Comparison of ENCODE assay signal across 8 cellular contexts in genomic region chr17:48647103-48647963, GRCh38. TPM values are rescaled to one million over a fixed set of nuclear protein-coding genes. Genes with fewer than 3 reads are reported as not detected.
DNase-seq lines count a peak whose midpoint lies in the region; ATAC-seq and TF ChIP-seq lines count a peak whose summit lies in the region.

No MANE protein-coding gene starts in this region.

- H3K4me3 Mint-ChIP-seq in brain, result peak overlapping the region in 4 of 5 experiments; percentile 61 to 78 (median 69)

- no peak for TF ChIP-seq CTCF in brain (conservative IDR thresholded peaks at IDR 0.05)

- no peaks in the 10 kb centered on the region for H3K36me3 ChIP-seq in muscle layer of duodenum (ENCODE audit: control insufficient read depth in 1 of 2, insufficient read depth in 2 of 2, low read length in 2 of 2)

- H3K9me3 ChIP-seq in muscle layer of duodenum (ENCODE audit: control insufficient read depth in 1 of 2, low read length in 2 of 2), result peaks cover 0 to 3% of the 10 kb centered on the region in 2 donors

- peaks cover 58% of the 10 kb centered on the region for H3K27me3 ChIP-seq in muscle layer of duodenum (ENCODE audit: low read depth, low read length)

- H3K27me3 Mint-ChIP-seq in brain, result peaks cover 55% of the 10 kb centered on the region

- peak overlapping the region; percentile 53 to 73 for H3K4me3 ChIP-seq in muscle layer of duodenum (ENCODE audit: low read depth in 1 of 2, low read length in 2 of 2)

- H3K36me3 Mint-ChIP-seq in brain, result no peaks in the 10 kb centered on the region

- no peak overlapping the region for H3K27ac Mint-ChIP-seq in brain

- H3K4me1 Mint-ChIP-seq in brain, result no peaks in the 10 kb centered on the region

- H3K9me3 Mint-ChIP-seq in brain, result peaks cover 0 to 10% (median 2%) of the 10 kb centered on the region in 5 experiments

- H3K4me1 ChIP-seq in muscle layer of duodenum (ENCODE audit: control insufficient read depth in 1 of 2, insufficient read depth in 2 of 2, low read length in 2 of 2), result peaks cover 0 to 20% of the 10 kb centered on the region in 2 donors

- no peak overlapping the region for H3K27ac ChIP-seq in muscle layer of duodenum (ENCODE audit: low read length)

- ATAC-seq in HG03135 (IDR thresholded peaks at IDR 0.05; ENCODE audit: unreplicated experiment) (no peak), GM18517 (IDR thresholded peaks at IDR 0.05; ENCODE audit: unreplicated experiment) (no peak)

- DNase-seq in CD1c-positive myeloid dendritic cell (ENCODE audit: extremely low spot score) (peak; percentile 11), HT-29 (ENCODE audit: low spot score) (peak; percentile 71), H4 (ENCODE audit: low spot score) (no peak), NAMALWA (ENCODE audit: low spot score) (no peak)

RNA-seq across cellular contexts. Expression of gene HOXB9, which starts 21.2 kb away (rescaled TPM):
- 177 and 188 TPM in 2 replicates for total RNA-seq in HT-29 (2014; rRNA removed; shearing (Covaris generic))
- polyA plus RNA-seq in brain (ENCODE audit: insufficient read depth, low read depth, low replicate concordance), result 5.0 TPM
- total RNA-seq in H4 (2014; rRNA removed; shearing (Covaris generic)), result 23.1 and 26.1 TPM in 2 replicates

RNA-seq across cellular contexts. Expression of gene HOXB8, which starts 32.2 kb away (rescaled TPM):
- 51.0 and 52.7 TPM in 2 replicates for total RNA-seq in HT-29 (2014; rRNA removed; shearing (Covaris generic))
- 65.2 TPM for polyA plus RNA-seq in brain (ENCODE audit: insufficient read depth, low read depth, low replicate concordance)
- 1.2 and 6.3 TPM in 2 replicates for total RNA-seq in H4 (2014; rRNA removed; shearing (Covaris generic))

RNA-seq across cellular contexts. Expression of gene HOXB7, which starts 36.5 kb away (rescaled TPM):
- total RNA-seq in HT-29 (2014; rRNA removed; shearing (Covaris generic)), result 37.3 and 39.7 TPM in 2 replicates
- polyA plus RNA-seq in brain (ENCODE audit: insufficient read depth, low read depth, low replicate concordance), result 37.1 TPM
- total RNA-seq in H4 (2014; rRNA removed; shearing (Covaris generic)), result 21.2 and 22.4 TPM in 2 replicates

RNA-seq across cellular contexts. Expression of gene HOXB6, which starts 42.5 kb away (rescaled TPM):
- total RNA-seq in HT-29 (2014; rRNA removed; shearing (Covaris generic)), result 160 and 174 TPM in 2 replicates
- 31.9 TPM for polyA plus RNA-seq in brain (ENCODE audit: insufficient read depth, low read depth, low replicate concordance)
- 1.4 and 3.1 TPM in 2 replicates for total RNA-seq in H4 (2014; rRNA removed; shearing (Covaris generic))

RNA-seq across cellular contexts. Expression of gene HOXB5, which starts 53.8 kb away (rescaled TPM):
- total RNA-seq in HT-29 (2014; rRNA removed; shearing (Covaris generic)), result 7.5 and 8.2 TPM in 2 replicates
- polyA plus RNA-seq in brain (ENCODE audit: insufficient read depth, low read depth, low replicate concordance), result 234 TPM
- total RNA-seq in H4 (2014; rRNA removed; shearing (Covaris generic)), result 0.43 TPM in 1 of 2 replicates, not detected in the other

Comparison
In these comparisons a context has a peak if more than half of its experiments do, and no peak if none do; other contexts are left out.
1. DNase-seq: peak in CD1c-positive myeloid dendritic cell (single experiment) and HT-29 (single experiment); none in H4 (single experiment) and NAMALWA (single experiment).